ENCODE assay signal across 8 cellular contexts in genomic region chr19:18682807-18683108, GRCh38. TPM values are rescaled to one million over a fixed set of nuclear protein-coding genes. Genes with fewer than 3 reads are reported as not detected.
DNase-seq lines count a peak whose midpoint lies in the region; ATAC-seq and TF ChIP-seq lines count a peak whose summit lies in the region.

No MANE protein-coding gene starts in this region.

- TF ChIP-seq POLR2A in HCT116 (IDR thresholded peaks at IDR 0.05; ENCODE audit: borderline replicate concordance, extremely low read depth, insufficient read depth, insufficient read length): peak; percentile 11
- no peak for TF ChIP-seq POLR2A in gastroesophageal sphincter (IDR thresholded peaks at IDR 0.05)
- TF ChIP-seq POLR2A in uterus (IDR thresholded peaks at IDR 0.05): no peak

- H3K9me2 ChIP-seq in HCT116 (ENCODE audit: insufficient read depth): no peaks in the 10 kb centered on the region

- RAD21 ChIA-PET in HCT116 (lab: Charles Lee; ENCODE audit: low non-redundant PET in 1 of 2, low total read pairs in 2 of 2, uncharacterized antibody in 2 of 2, unreplicated experiment in 2 of 2): interaction anchor here in 1 of 2 experiments (0.6 kb wide), 1 partner anchor 80 kb away, joined by 4 read pairs; no protein-coding TSS in a partner anchor

- H3K9ac ChIP-seq in HCT116 (ENCODE audit: low read length) (peak overlapping the region; percentile 63), skeletal muscle tissue (ENCODE audit: low read depth in 1 of 3, low read length in 3 of 3) (peak overlapping the region; percentile 73 to 88 (median 76))

- H3K4me2 ChIP-seq in HCT116 (ENCODE audit: low read length): peak overlapping the region; percentile 81

- BruUV-seq in HCT116 (replicated peaks; lab: Mats Ljungman, UMichigan): no TSS peak

- CTCF ChIA-PET in HCT116 (lab: Charles Lee): interaction anchor here (0.7 kb wide), 1 partner anchor 89 kb away, joined by 3 read pairs; no protein-coding TSS in a partner anchor

- WGBS in gastroesophageal sphincter (ENCODE audit: low coverage in 1 of 2), 2 donors: 29 to 59% methylated on average over 4 to 8 of the region's 8 CpGs

- H3K36me3 Mint-ChIP-seq in T-helper 17 cell (ENCODE audit: low read depth): no peaks in the 10 kb centered on the region

- H2AFZ ChIP-seq in HCT116 (ENCODE audit: low read depth, low read length, poor library complexity, severe bottlenecking): no peak overlapping the region

- ATAC-seq in HCT116 (no peak), T-helper 17 cell (no peak), gastroesophageal sphincter (no peak), GM18519 (IDR thresholded peaks at IDR 0.05; ENCODE audit: low FRiP score, unreplicated experiment) (no peak)

- H3K9me3 ChIP-seq in HCT116 (ENCODE audit: control insufficient read depth in 1 of 2, insufficient read depth in 1 of 2, low read depth in 1 of 2, low read length in 2 of 2) (no peaks in the 10 kb centered on the region), T-helper 17 cell (ENCODE audit: control insufficient read depth, low read length, poor library complexity, severe bottlenecking) (no peaks in the 10 kb centered on the region), gastroesophageal sphincter (no peaks in the 10 kb centered on the region), skeletal muscle tissue (ENCODE audit: control insufficient read depth in 3 of 3, low read length in 3 of 3) (no peaks in the 10 kb centered on the region), uterus (no peaks in the 10 kb centered on the region)

- H3K79me2 ChIP-seq in HCT116 (ENCODE audit: insufficient read depth, low read length): peaks cover 16% of the 10 kb centered on the region

- H3K4me1 ChIP-seq in HCT116 (ENCODE audit: control insufficient read depth in 1 of 2, insufficient read depth in 2 of 2, low read length in 2 of 2): peaks cover 19 to 31% of the 10 kb centered on the region in 2 experiments
- peaks cover 0 to 48% (median 18%) of the 10 kb centered on the region in 3 donors for H3K4me1 ChIP-seq in gastroesophageal sphincter
- peaks cover 25 to 26% (median 25%) of the 10 kb centered on the region in 3 donors for H3K4me1 ChIP-seq in skeletal muscle tissue (ENCODE audit: control insufficient read depth in 3 of 3, insufficient read depth in 3 of 3, low read length in 3 of 3)
- peaks cover 0 to 7% of the 10 kb centered on the region in 2 donors for H3K4me1 ChIP-seq in uterus

- intact Hi-C loops in HCT116 (cut with micrococcal nuclease) (no loop called here), uterus (cut with DNase I; ENCODE audit: low total_unique reads) (no loop called here)

- TF ChIP-seq RAD21 in HCT116 (IDR thresholded peaks at IDR 0.05; ENCODE audit: low read depth): no peak

- H3K27ac Mint-ChIP-seq in T-helper 17 cell: peak overlapping the region; percentile 71

- H3K36me3 ChIP-seq in HCT116 (ENCODE audit: control insufficient read depth in 1 of 2, insufficient read depth in 2 of 2, low read length in 2 of 2) (no peaks in the 10 kb centered on the region), gastroesophageal sphincter (no peaks in the 10 kb centered on the region), skeletal muscle tissue (ENCODE audit: control insufficient read depth in 3 of 3, insufficient read depth in 3 of 3, low read length in 3 of 3) (no peaks in the 10 kb centered on the region), uterus (no peaks in the 10 kb centered on the region)

- no peak for DNase-seq in HCT116 (ENCODE audit: low read depth, low spot score)
- no peak for DNase-seq in T-helper 17 cell
- DNase-seq in EL: no peak
- no peak for DNase-seq in NAMALWA (ENCODE audit: low spot score)
- DNase-seq in uterus: no peak

- TF ChIP-seq CTCF in HCT116 (IDR thresholded peaks at IDR 0.05 in 2 of 3, conservative IDR thresholded peaks at IDR 0.05 in 1 of 3; ENCODE audit: borderline replicate concordance in 1 of 3, insufficient read depth in 1 of 3, low read depth in 2 of 3, low read length in 2 of 3) (no peak), gastroesophageal sphincter (IDR thresholded peaks at IDR 0.05) (no peak), uterus (IDR thresholded peaks at IDR 0.05) (no peak)

- POLR2A ChIA-PET in HCT116 (lab: Charles Lee): interaction anchor here (0.7 kb wide), 1 partner anchor 80 kb away, joined by 3 read pairs; no protein-coding TSS in a partner anchor

- H3K4me3 ChIP-seq in HCT116 (replicated peaks in 1 of 2; ENCODE audit: low read depth in 1 of 2, low read length in 2 of 2) (peak overlapping the region; percentile 59 to 60), gastroesophageal sphincter (peak overlapping the region; percentile 33 to 56), skeletal muscle tissue (ENCODE audit: low read length in 3 of 3) (peak overlapping the region; percentile 60 to 75 (median 74)), uterus (peak overlapping the region in 1 of 2 donors; percentile 29)

- H3K27ac ChIP-seq in HCT116 (ENCODE audit: low read depth, low read length) (peak overlapping the region; percentile 71), gastroesophageal sphincter (peak overlapping the region in 3 of 4 donors; percentile 83 to 90 (median 86)), skeletal muscle tissue (ENCODE audit: low read depth, low read length) (peak overlapping the region; percentile 83), uterus (peak overlapping the region in 1 of 2 donors; percentile 71)

- H3K27me3 ChIP-seq in HCT116 (ENCODE audit: insufficient read depth, low read length) (no peaks in the 10 kb centered on the region), gastroesophageal sphincter (no peaks in the 10 kb centered on the region), skeletal muscle tissue (ENCODE audit: control insufficient read depth in 3 of 3, insufficient read depth in 3 of 3, low read length in 3 of 3) (no peaks in the 10 kb centered on the region), uterus (no peaks in the 10 kb centered on the region)

- H3K4me1 Mint-ChIP-seq in T-helper 17 cell: peaks cover 9% of the 10 kb centered on the region

- H3K27me3 Mint-ChIP-seq in T-helper 17 cell: peaks cover 5% of the 10 kb centered on the region

- H4K20me1 ChIP-seq in HCT116 (ENCODE audit: insufficient read depth): no peaks in the 10 kb centered on the region

- H3K4me3 Mint-ChIP-seq in T-helper 17 cell: peak overlapping the region; percentile 93

- no peak for TF ChIP-seq EP300 in gastroesophageal sphincter (IDR thresholded peaks at IDR 0.05)

TF ChIP-seq in HCT116, 20 proteins besides CTCF, POLR2A, EP300 and RAD21 (continues in another document):
- TF ChIP-seq SP1 (IDR thresholded peaks at IDR 0.05; ENCODE audit: low read depth): no peak
- no peak for TF ChIP-seq FOSL1 (IDR thresholded peaks at IDR 0.05; ENCODE audit: low read depth)
- TF ChIP-seq TCF7L2 (IDR thresholded peaks at IDR 0.05; ENCODE audit: borderline replicate concordance, extremely low read depth, insufficient read depth, insufficient read length): no peak
- no peak for TF ChIP-seq YY1 (IDR thresholded peaks at IDR 0.05; ENCODE audit: extremely low read depth, insufficient replicate concordance, low read depth, low read length)
- TF ChIP-seq EZH2phosphoT487 (IDR thresholded peaks at IDR 0.05; ENCODE audit: borderline replicate concordance): no peak
- no peak for TF ChIP-seq REST (IDR thresholded peaks at IDR 0.05; ENCODE audit: low read depth)
- no peak for TF ChIP-seq SRF (IDR thresholded peaks at IDR 0.05; ENCODE audit: low read depth)
- TF ChIP-seq CBX3 (IDR thresholded peaks at IDR 0.05; ENCODE audit: low read depth): no peak
- no peak for TF ChIP-seq SIN3A (IDR thresholded peaks at IDR 0.05; ENCODE audit: low read depth)
- TF ChIP-seq MAX (IDR thresholded peaks at IDR 0.05): no peak
- no peak for TF ChIP-seq POLR2AphosphoS5 (IDR thresholded peaks at IDR 0.05; ENCODE audit: low read depth, low read length)
- no peak for TF ChIP-seq JUND (IDR thresholded peaks at IDR 0.05)
- TF ChIP-seq ELF1 (IDR thresholded peaks at IDR 0.05; ENCODE audit: borderline replicate concordance, low read depth): no peak
- no peak for TF ChIP-seq EZH2 (IDR thresholded peaks at IDR 0.05)
- no peak for TF ChIP-seq ZNF274 (IDR thresholded peaks at IDR 0.05; ENCODE audit: low read depth, low read length)

RNA-seq across cellular contexts. Expression of gene CRTC1, which starts 0.7 kb away (rescaled TPM):
- total RNA-seq in HCT116 (2021; ENCODE audit: unreplicated experiment) (14.9 TPM), T-helper 17 cell (10 to 100 TPM; 14.4 to 15.3 TPM), gastroesophageal sphincter (1 to 10 TPM; 3.8 to 8.9 (median 6.3) TPM), skeletal muscle tissue (3.1 TPM), uterus (10 to 100 TPM in 1 of 4 donors, 1 to 10 TPM in 3; 2.4 to 17.5 (median 6.7) TPM)
- 13.0 and 13.1 TPM in 2 replicates for polyA plus RNA-seq in HCT116 (2012)

RNA-seq across cellular contexts. Expression of gene KLHL26, which starts 45.9 kb away (rescaled TPM):
- total RNA-seq in HCT116 (2021; ENCODE audit: unreplicated experiment): 17.1 TPM
- 7.1 and 14.4 TPM in 2 replicates for polyA plus RNA-seq in HCT116 (2012)
- 10 to 100 TPM; 13.0 to 17.9 TPM for total RNA-seq in T-helper 17 cell
- total RNA-seq in gastroesophageal sphincter: 10 to 100 TPM; 12.9 to 19.0 (median 14.6) TPM
- total RNA-seq in skeletal muscle tissue: 2.1 TPM
- total RNA-seq in uterus: 10 to 100 TPM in 1 of 4 donors, 1 to 10 TPM in 3; 3.8 to 22.2 (median 6.9) TPM
